32 cellular contexts compared by ENCODE assay signal in the genomic region with DNA sequence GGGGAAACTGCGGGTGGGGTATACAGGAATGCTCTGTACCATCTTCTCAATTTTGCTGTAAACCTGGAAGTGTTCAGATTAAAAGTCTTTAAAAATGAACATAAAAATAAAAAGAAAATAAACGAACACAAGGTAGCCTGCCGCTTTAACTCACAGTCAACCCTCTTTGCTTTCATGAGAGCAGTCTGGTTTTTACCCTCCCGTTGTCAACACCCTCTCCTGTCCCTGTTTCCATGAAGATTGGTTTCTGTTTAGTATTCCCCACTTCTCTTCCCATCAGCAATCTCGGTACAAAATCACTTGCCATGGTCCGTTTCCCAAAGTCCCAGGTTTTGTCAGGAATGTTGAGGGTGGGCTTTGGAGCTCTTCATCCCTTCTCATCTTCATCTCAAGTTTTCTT. TPM values are rescaled to one million over a fixed set of nuclear protein-coding genes. Genes with fewer than 3 reads are reported as not detected.
"Had no signal": no experiment of that assay in that cellular context is flagged by ENCODE, and none has a peak within 500 bp of the region (broad histone marks: within the 10 kb centered on the region; RNA-seq: fewer than 3 reads in every experiment).

No MANE protein-coding gene starts in this region.

- H3K27ac Mint-ChIP-seq: stimulated activated effector memory CD8-positive, alpha-beta T cell treated with anti-CD3 and anti-CD28 coated beads, Interleukin-12 subunit alpha, Interleukin-12 subunit beta, amount 100 ng/mL, for 72 hours; stimulated activated memory B cell treated with anti-CD40 and anti-IgM and Interleukin-4, amounts not matched to agents 10 μg/mL and 1 μg/mL and 100 μg/mL, for 72 hours; stimulated activated naive B cell treated with anti-CD40 and anti-IgM and Interleukin-4, amounts not matched to agents 10 μg/mL and 1 μg/mL and 100 μg/mL, for 72 hours; stimulated activated naive CD8-positive, alpha-beta T cell treated with anti-CD3 and anti-CD28 coated beads, Interleukin-15, amount 100 ng/mL, for 72 hours; stimulated activated naive CD8-positive, alpha-beta T cell treated with anti-CD3 and anti-CD28 coated beads, Interleukin-15, Interleukin-2, amounts not matched to agents 100 ng/mL and 50 ng/mL, for 24 hours; type B pancreatic cell had no signal

- ATAC-seq: stimulated activated effector memory CD8-positive, alpha-beta T cell treated with anti-CD3 and anti-CD28 coated beads, Interleukin-12 subunit alpha, Interleukin-12 subunit beta, amount 100 ng/mL, for 72 hours; stimulated activated memory B cell treated with anti-CD40 and anti-IgM and Interleukin-4, amounts not matched to agents 10 μg/mL and 1 μg/mL and 100 μg/mL, for 72 hours; stimulated activated naive B cell treated with anti-CD40 and anti-IgM and Interleukin-4, amounts not matched to agents 10 μg/mL and 1 μg/mL and 100 μg/mL, for 72 hours; stimulated activated naive CD8-positive, alpha-beta T cell treated with anti-CD3 and anti-CD28 coated beads, Interleukin-15, amount 100 ng/mL, for 72 hours; stimulated activated naive CD8-positive, alpha-beta T cell treated with anti-CD3 and anti-CD28 coated beads, Interleukin-15, Interleukin-2, amounts not matched to agents 100 U/mL and 50 U/mL, for 24 hours; upper lobe of right lung had no signal

- H3K4me3 Mint-ChIP-seq: stimulated activated effector memory CD8-positive, alpha-beta T cell treated with anti-CD3 and anti-CD28 coated beads, Interleukin-12 subunit alpha, Interleukin-12 subunit beta, amount 100 ng/mL, for 72 hours; stimulated activated memory B cell treated with anti-CD40 and anti-IgM and Interleukin-4, amounts not matched to agents 10 μg/mL and 1 μg/mL and 100 μg/mL, for 72 hours; stimulated activated naive B cell treated with anti-CD40 and anti-IgM and Interleukin-4, amounts not matched to agents 10 μg/mL and 1 μg/mL and 100 μg/mL, for 72 hours; stimulated activated naive CD8-positive, alpha-beta T cell treated with anti-CD3 and anti-CD28 coated beads, Interleukin-15, amount 100 ng/mL, for 72 hours; stimulated activated naive CD8-positive, alpha-beta T cell treated with anti-CD3 and anti-CD28 coated beads, Interleukin-15, Interleukin-2, amounts not matched to agents 100 ng/mL and 50 ng/mL, for 24 hours; type B pancreatic cell had no signal

- DNase-seq: stimulated activated CD4-positive, alpha-beta T cell treated with anti-CD3 and anti-CD28 coated beads, Interleukin-2, amount 100 ng/mL, for 48 hours; stimulated activated CD4-positive, alpha-beta T cell treated with anti-CD3 and anti-CD28 coated beads, Interleukin-4, amount 100 ng/mL, for 1 hour; stimulated activated CD4-positive, alpha-beta T cell treated with anti-CD3 and anti-CD28 coated beads, Interleukin-4, amount 100 ng/mL, for 24 hours; stimulated activated CD4-positive, alpha-beta T cell treated with anti-CD3 and anti-CD28 coated beads, Interleukin-4, amount 100 ng/mL, for 4 hours; stimulated activated CD8-positive, alpha-beta memory T cell treated with anti-CD3 and anti-CD28 coated beads, Interleukin-4, amount 100 ng/mL, for 48 hours; stimulated activated naive B cell treated with anti-CD40 and anti-IgM and Interleukin-4, amounts not matched to agents 10 μg/mL and 1 μg/mL and 100 μg/mL, for 72 hours; stimulated activated naive CD4-positive, alpha-beta T cell; stimulated activated naive CD4-positive, alpha-beta T cell treated with Interleukin-2 at 50 U/mL for 16 hours; stimulated activated naive CD8-positive, alpha-beta T cell treated with anti-CD3 and anti-CD28 coated beads, Interleukin-15, amount 100 ng/mL, for 72 hours; stimulated activated naive CD8-positive, alpha-beta T cell treated with anti-CD3 and anti-CD28 coated beads, Interleukin-15, Interleukin-2, amounts not matched to agents 100 U/mL and 50 U/mL, for 24 hours; stomach; substantia nigra; testis; thyroid gland; tibial artery; transverse colon; trophoblast cell; upper lobe of left lung; upper lobe of right lung; uterus had no signal

- H3K27me3 Mint-ChIP-seq: type B pancreatic cell had no signal

- H3K36me3 Mint-ChIP-seq: stimulated activated effector memory CD8-positive, alpha-beta T cell treated with anti-CD3 and anti-CD28 coated beads, Interleukin-12 subunit alpha, Interleukin-12 subunit beta, amount 100 ng/mL, for 72 hours; stimulated activated memory B cell treated with anti-CD40 and anti-IgM and Interleukin-4, amounts not matched to agents 10 μg/mL and 1 μg/mL and 100 μg/mL, for 72 hours; stimulated activated naive B cell treated with anti-CD40 and anti-IgM and Interleukin-4, amounts not matched to agents 10 μg/mL and 1 μg/mL and 100 μg/mL, for 72 hours; type B pancreatic cell had no signal

- H3K4me1 Mint-ChIP-seq: stimulated activated effector memory CD8-positive, alpha-beta T cell treated with anti-CD3 and anti-CD28 coated beads, Interleukin-12 subunit alpha, Interleukin-12 subunit beta, amount 100 ng/mL, for 72 hours; stimulated activated memory B cell treated with anti-CD40 and anti-IgM and Interleukin-4, amounts not matched to agents 10 μg/mL and 1 μg/mL and 100 μg/mL, for 72 hours; stimulated activated naive B cell treated with anti-CD40 and anti-IgM and Interleukin-4, amounts not matched to agents 10 μg/mL and 1 μg/mL and 100 μg/mL, for 72 hours; stimulated activated naive CD8-positive, alpha-beta T cell treated with anti-CD3 and anti-CD28 coated beads, Interleukin-15, amount 100 ng/mL, for 72 hours had no signal

- H3K9me3 Mint-ChIP-seq: stimulated activated effector memory CD8-positive, alpha-beta T cell treated with anti-CD3 and anti-CD28 coated beads, Interleukin-12 subunit alpha, Interleukin-12 subunit beta, amount 100 ng/mL, for 72 hours; stimulated activated naive CD8-positive, alpha-beta T cell treated with anti-CD3 and anti-CD28 coated beads, Interleukin-15, amount 100 ng/mL, for 72 hours had no signal

RNA-seq across cellular contexts. Expression of a gene that starts 28.8 kb away (rescaled TPM):
- total RNA-seq: stomach, subcutaneous adipose tissue, suprapubic skin, temporal lobe, testis, thoracic aorta, thyroid gland, tibial nerve, transverse colon, upper lobe of left lung, upper lobe of right lung, ureter, urinary bladder, uterus, vagina had no signal
